In the genomic region with DNA sequence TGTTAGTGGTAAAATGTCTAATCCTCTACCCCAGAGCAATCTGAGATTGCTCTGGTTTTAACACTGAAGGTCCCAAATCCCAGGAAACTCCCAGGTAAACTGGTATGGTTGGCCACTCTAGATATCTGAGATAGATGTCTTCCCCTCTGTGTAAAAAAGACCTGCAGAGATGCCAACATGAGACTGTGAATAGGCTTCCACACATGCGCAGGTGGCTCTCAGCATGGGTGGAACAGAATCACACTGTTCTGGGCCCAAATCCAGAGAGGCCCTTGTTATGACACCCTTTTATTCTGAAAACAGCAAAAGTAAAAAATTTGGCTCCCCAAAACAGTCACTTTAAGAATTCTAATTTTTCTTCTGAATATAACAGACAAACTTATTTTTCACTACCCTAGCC, we compare ENCODE assay signal across 23 cellular contexts.
"Had no signal": no experiment of that assay in that cellular context is flagged by ENCODE, and none has a peak within 500 bp of the region (broad histone marks: within the 10 kb centered on the region; RNA-seq: fewer than 3 reads in every experiment).

No MANE protein-coding gene starts in this region.

- H3K36me3 ChIP-seq: ascending aorta had no signal

- H3K27me3 ChIP-seq: ascending aorta, body of pancreas had no signal

- DNase-seq: activated CD4-positive, alpha-beta memory T cell treated with anti-CD3 and anti-CD28 coated beads for 36 hours; activated CD4-positive, alpha-beta T cell treated with anti-CD3 and anti-CD28 coated beads, Interleukin-2, amount 10 ng/mL, durations not matched to agents 7 days and 5 days; activated CD4-positive, CD25-positive, alpha-beta regulatory T cell; activated CD8-positive, alpha-beta memory T cell treated with anti-CD3 and anti-CD28 coated beads for 24 hours; activated effector memory CD4-positive, alpha-beta T cell treated with anti-CD3 and anti-CD28 coated beads, Interleukin-2, amount 50 U/mL, for 16 hours; activated naive CD4-positive, alpha-beta T cell treated with Interleukin-2 at 50 U/mL for 16 hours; activated naive CD8-positive, alpha-beta T cell treated with anti-CD3 and anti-CD28 coated beads, Interleukin-2, amount 50 U/mL, for 24 hours; activated T-cell treated with anti-CD3 and anti-CD28 coated beads, Interleukin-2, amount 50 U/mL, for 4 hours; amniotic stem cell; body of pancreas; KG1; NCI-H1048; NCI-H1930; NCI-H2171; NCI-H446 treated with DMSO at 0.1 percent for 48 hours; NCI-H524 treated with DMSO at 0.1 percent for 48 hours; NCI-H748 treated with DMSO at 0.1 percent for 48 hours; OCI-M1; RPMI8226; T-cell had no signal

- H3K9me3 ChIP-seq: ascending aorta, body of pancreas had no signal

- H3K27ac ChIP-seq: ascending aorta, body of pancreas, SK-N-MC, VCaP had no signal

- H3K4me1 ChIP-seq: ascending aorta, body of pancreas had no signal

- H3K4me3 ChIP-seq: ascending aorta, body of pancreas, SK-N-MC had no signal
